In the genomic region with DNA sequence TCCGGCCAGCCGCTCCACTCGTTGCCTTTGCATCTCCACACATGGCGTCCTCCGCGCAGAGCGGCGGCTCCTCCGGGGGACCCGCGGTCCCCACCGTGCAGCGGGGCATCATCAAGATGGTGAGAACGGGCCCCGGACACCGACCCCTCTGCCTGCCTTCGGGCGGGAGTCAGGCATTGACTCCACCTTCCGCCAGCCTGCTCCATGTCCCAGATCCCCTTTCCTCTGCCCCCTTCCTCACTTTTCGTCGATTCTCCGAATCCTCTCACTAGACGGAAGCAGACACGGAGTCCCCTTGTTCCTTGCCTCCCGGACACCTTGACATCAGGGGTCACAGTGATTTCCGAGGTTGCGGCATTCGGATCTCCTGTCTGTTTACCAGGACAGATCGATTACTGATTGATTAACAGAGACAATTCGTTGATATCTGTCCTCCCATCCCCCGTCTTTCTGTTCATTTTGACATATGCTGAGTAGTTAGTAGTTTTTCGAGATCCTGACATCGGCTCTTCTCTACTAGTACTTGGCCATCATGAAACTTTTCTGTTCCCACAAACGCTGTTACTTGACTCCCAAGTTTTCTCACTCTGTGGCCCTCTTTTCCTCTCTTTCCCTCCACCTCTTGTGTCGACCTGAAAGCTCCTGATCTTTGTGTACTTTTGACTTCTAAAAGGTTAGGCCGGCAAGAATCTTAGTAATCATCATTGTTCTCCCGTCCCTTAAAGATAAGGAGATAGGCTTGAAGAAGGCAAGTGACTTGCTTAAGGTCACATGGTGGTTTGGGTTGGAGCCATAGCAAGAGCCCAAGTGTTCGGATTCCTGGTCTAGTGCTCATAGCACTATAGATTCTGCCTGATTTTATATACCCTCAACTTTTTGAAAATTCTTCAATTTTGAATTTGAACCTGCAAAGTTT, we compare ENCODE assay signal across 8 cellular contexts. TPM values are rescaled to one million over a fixed set of nuclear protein-coding genes. Genes with fewer than 3 reads are reported as not detected.
DNase-seq lines count a peak whose midpoint lies in the region; ATAC-seq and TF ChIP-seq lines count a peak whose summit lies in the region.

No MANE protein-coding gene starts in this region.

- peaks cover 22% of the 10 kb centered on the region for H3K36me3 Mint-ChIP-seq in activated naive CD4-positive, alpha-beta T cell treated with anti-CD3 and anti-CD28 coated beads, Interleukin-2, amount 10 ng/mL, durations not matched to agents 7 days and 5 days

- TF ChIP-seq POLR2A in heart left ventricle (IDR thresholded peaks at IDR 0.05): no peak

- peak overlapping the region; percentile 91 to 94 (median 92) for H3K9ac ChIP-seq in skeletal muscle tissue (ENCODE audit: low read depth in 1 of 3, low read length in 3 of 3)

- peaks cover 38% of the 10 kb centered on the region for H3K4me1 Mint-ChIP-seq in activated naive CD4-positive, alpha-beta T cell treated with anti-CD3 and anti-CD28 coated beads, Interleukin-2, amount 10 ng/mL, durations not matched to agents 7 days and 5 days

- peak overlapping the region; percentile 53 to 98 (median 94) for H3K27ac ChIP-seq in heart left ventricle
- H3K27ac ChIP-seq in skeletal muscle tissue (ENCODE audit: low read depth, low read length): peak overlapping the region; percentile 82

- peak overlapping the region; percentile 100 for H3K4me3 ChIP-seq in WI38 (ENCODE audit: low read depth, low read length)
- H3K4me3 ChIP-seq in heart left ventricle: peak overlapping the region; percentile 50 to 97 (median 90)
- peak overlapping the region; percentile 93 to 98 (median 98) for H3K4me3 ChIP-seq in skeletal muscle tissue (ENCODE audit: low read length in 3 of 3)

- H3K9me3 ChIP-seq in heart left ventricle (no peaks in the 10 kb centered on the region), skeletal muscle tissue (ENCODE audit: control insufficient read depth in 3 of 3, low read length in 3 of 3) (no peaks in the 10 kb centered on the region)

- DNase-seq in activated naive CD4-positive, alpha-beta T cell treated with anti-CD3 and anti-CD28 coated beads, Interleukin-2, amount 10 ng/mL, durations not matched to agents 7 days and 5 days: no peak
- DNase-seq in activated naive CD4-positive, alpha-beta T cell (lab: John Stamatoyannopoulos, UW): no peak
- DNase-seq in heart left ventricle (no peak), foreskin melanocyte (no peak)

- intact Hi-C loops in heart left ventricle (cut with DNase I): loop anchor here in 7 of 10 donors (5.0 to 10.0 kb wide), 4 partner anchors 65 to 260 kb away; partner anchors contain the start of genes ZNF800 (in 4 of the 7), ARF5 (in 2 of the 7) and GCC1 (in 2 of the 7)

- peaks cover 4% of the 10 kb centered on the region for H3K27me3 Mint-ChIP-seq in activated naive CD4-positive, alpha-beta T cell treated with anti-CD3 and anti-CD28 coated beads, Interleukin-2, amount 10 ng/mL, durations not matched to agents 7 days and 5 days

- CTCF ChIA-PET in activated naive CD4-positive, alpha-beta T cell treated with anti-CD3 and anti-CD28 coated beads, Interleukin-2, amount 10 ng/mL, durations not matched to agents 7 days and 5 days (lab: Charles Lee): interaction anchor here (0.7 to 0.9 kb wide), 2 partner anchors 23 to 243 kb away, joined by 3 read pairs; no protein-coding TSS in a partner anchor

- no peaks in the 10 kb centered on the region for H3K9me3 Mint-ChIP-seq in activated naive CD4-positive, alpha-beta T cell treated with anti-CD3 and anti-CD28 coated beads, Interleukin-2, amount 10 ng/mL, durations not matched to agents 7 days and 5 days

- peaks cover 0 to 52% (median 33%) of the 10 kb centered on the region in 12 donors for H3K4me1 ChIP-seq in heart left ventricle
- H3K4me1 ChIP-seq in skeletal muscle tissue (ENCODE audit: control insufficient read depth in 3 of 3, insufficient read depth in 3 of 3, low read length in 3 of 3): peaks cover 14 to 42% (median 22%) of the 10 kb centered on the region in 3 donors

- 2 to 3% (median 2%) methylated on average over 38 of the region's 38 CpGs for WGBS in heart left ventricle, 4 donors

- ATAC-seq in HG03159 (IDR thresholded peaks at IDR 0.05; ENCODE audit: unreplicated experiment) (peak; percentile 17), heart left ventricle (peak; percentile 3 to 33 (median 12)), GM18517 (IDR thresholded peaks at IDR 0.05; ENCODE audit: unreplicated experiment) (no peak)

- H3K36me3 ChIP-seq in heart left ventricle: peaks cover 0 to 5% (median 0%) of the 10 kb centered on the region in 9 donors
- H3K36me3 ChIP-seq in skeletal muscle tissue (ENCODE audit: control insufficient read depth in 3 of 3, insufficient read depth in 3 of 3, low read length in 3 of 3): no peaks in the 10 kb centered on the region

- TF ChIP-seq CTCF in WI38 (IDR thresholded peaks at IDR 0.05; ENCODE audit: low read depth, low read length) (no peak), heart left ventricle (IDR thresholded peaks at IDR 0.05) (no peak)

- peak overlapping the region; percentile 99 for H3K27ac Mint-ChIP-seq in activated naive CD4-positive, alpha-beta T cell treated with anti-CD3 and anti-CD28 coated beads, Interleukin-2, amount 10 ng/mL, durations not matched to agents 7 days and 5 days

- peak overlapping the region; percentile 97 for H3K4me3 Mint-ChIP-seq in activated naive CD4-positive, alpha-beta T cell treated with anti-CD3 and anti-CD28 coated beads, Interleukin-2, amount 10 ng/mL, durations not matched to agents 7 days and 5 days

- H3K27me3 ChIP-seq in heart left ventricle: no peaks in the 10 kb centered on the region
- no peaks in the 10 kb centered on the region for H3K27me3 ChIP-seq in skeletal muscle tissue (ENCODE audit: control insufficient read depth in 3 of 3, insufficient read depth in 3 of 3, low read length in 3 of 3)

RNA-seq across cellular contexts. Expression of gene SND1, which starts 0.6 kb away (rescaled TPM):
- total RNA-seq in heart left ventricle: 100 to 1,000 TPM in 1 of 9 donors, 10 to 100 TPM in 8; 63.2 to 115 (median 76.3) TPM
- 100 to 1,000 TPM in 1 of 2 donors, 10 to 100 TPM in 1; 45.6 to 104 TPM for polyA plus RNA-seq in heart left ventricle
- total RNA-seq in skeletal muscle tissue: 104 TPM

RNA-seq across cellular contexts. Expression of gene PAX4, which starts 34.6 kb away (rescaled TPM):
- total RNA-seq in heart left ventricle (not detected), skeletal muscle tissue (not detected)
- polyA plus RNA-seq in heart left ventricle: not detected

RNA-seq across cellular contexts. Expression of gene FSCN3, which starts 59.1 kb away (rescaled TPM):
- 1 to 10 TPM in 2 of 9 donors, under 1 TPM in 1, not detected in 6; 0.64 to 5.6 (median 1.8) TPM for total RNA-seq in heart left ventricle
- polyA plus RNA-seq in heart left ventricle: under 1 TPM; 0.11 to 0.46 TPM
- not detected for total RNA-seq in skeletal muscle tissue
